1 cellular context compared by ENCODE assay signal in genomic region chr19:32692727-32693061, GRCh38.
TF ChIP-seq lines count a peak whose summit lies in the region.

No MANE protein-coding gene starts in this region.

TF ChIP-seq in K562, 482 proteins besides CTCF, POLR2A, EP300 and RAD21 (continued from another document):
- TF ChIP-seq BCLAF1 (IDR thresholded peaks at IDR 0.05; ENCODE audit: borderline replicate concordance in 1 of 2, control insufficient read depth in 1 of 2, low read depth in 2 of 2, low read length in 1 of 2) = no peak
- no peak for TF ChIP-seq SIRT6 (IDR thresholded peaks at IDR 0.05; ENCODE audit: low read depth, low read length)
- TF ChIP-seq YBX1 (IDR thresholded peaks at IDR 0.05) = no peak
- TF ChIP-seq GTF2E2 (tag; IDR thresholded peaks at IDR 0.05) = 0 out of 2 replicates have a peak, but pooled peaks have one; percentile 7
- TF ChIP-seq SNAPC5 (CRISPR knock-in tag; IDR thresholded peaks at IDR 0.05) = no peak
- TF ChIP-seq EP400 (IDR thresholded peaks at IDR 0.05) = peak; percentile 61; the same call in 1 of the 2 replicates
- TF ChIP-seq ZNF408 (CRISPR knock-in tag; IDR thresholded peaks at IDR 0.05; ENCODE audit: low read depth) = no peak
- TF ChIP-seq GABPB1 (CRISPR knock-in tag; IDR thresholded peaks at IDR 0.05) = no peak
- no peak for TF ChIP-seq ZZZ3 (IDR thresholded peaks at IDR 0.05)
- TF ChIP-seq SMARCC2 (IDR thresholded peaks at IDR 0.05; ENCODE audit: low read depth) = no peak
- peak; percentile 36; the same call in 1 of the 2 replicates for TF ChIP-seq USF1 (CRISPR knock-in tag; IDR thresholded peaks at IDR 0.05)
- TF ChIP-seq TCF15 (CRISPR knock-in tag; IDR thresholded peaks at IDR 0.05) = no peak
- TF ChIP-seq SLC30A9 (CRISPR knock-in tag; IDR thresholded peaks at IDR 0.05) = no peak
- TF ChIP-seq REST (CRISPR knock-in tag; IDR thresholded peaks at IDR 0.05; ENCODE audit: low read depth) = no peak
- TF ChIP-seq NR2C1 (IDR thresholded peaks at IDR 0.05) = no peak
- no peak for TF ChIP-seq NR2C1 (tag; IDR thresholded peaks at IDR 0.05)
- TF ChIP-seq NKRF (IDR thresholded peaks at IDR 0.05; ENCODE audit: borderline replicate concordance) = 0 out of 2 replicates have a peak, but pooled peaks have one; percentile 20
- TF ChIP-seq CCAR2 (IDR thresholded peaks at IDR 0.05; ENCODE audit: low read depth, low read length) = no peak
- no peak for TF ChIP-seq PHB2 (IDR thresholded peaks at IDR 0.05; ENCODE audit: low read depth)
- TF ChIP-seq ZNF75A (CRISPR knock-in tag; IDR thresholded peaks at IDR 0.05) = no peak
- 0 out of 2 replicates have a peak, but pooled peaks have one; percentile 5 for TF ChIP-seq USF2 (CRISPR knock-in tag; IDR thresholded peaks at IDR 0.05)
- TF ChIP-seq TAF7 (tag; IDR thresholded peaks at IDR 0.05) = no peak
- TF ChIP-seq PRPF4 (IDR thresholded peaks at IDR 0.05; ENCODE audit: insufficient read depth, low read depth, low read length, poor library complexity, severe bottlenecking) = no peak
- no peak for TF ChIP-seq HNRNPH1 (optimal IDR thresholded peaks at IDR 0.05; ENCODE audit: low read depth, low read length)
- TF ChIP-seq KDM4B (IDR thresholded peaks at IDR 0.05; ENCODE audit: borderline replicate concordance in 2 of 2, low read depth in 1 of 2) = no peak
TF ChIP-seq in K562: peak in this region for 13.
